ENCODE assay signal across 8 cellular contexts in the genomic region with DNA sequence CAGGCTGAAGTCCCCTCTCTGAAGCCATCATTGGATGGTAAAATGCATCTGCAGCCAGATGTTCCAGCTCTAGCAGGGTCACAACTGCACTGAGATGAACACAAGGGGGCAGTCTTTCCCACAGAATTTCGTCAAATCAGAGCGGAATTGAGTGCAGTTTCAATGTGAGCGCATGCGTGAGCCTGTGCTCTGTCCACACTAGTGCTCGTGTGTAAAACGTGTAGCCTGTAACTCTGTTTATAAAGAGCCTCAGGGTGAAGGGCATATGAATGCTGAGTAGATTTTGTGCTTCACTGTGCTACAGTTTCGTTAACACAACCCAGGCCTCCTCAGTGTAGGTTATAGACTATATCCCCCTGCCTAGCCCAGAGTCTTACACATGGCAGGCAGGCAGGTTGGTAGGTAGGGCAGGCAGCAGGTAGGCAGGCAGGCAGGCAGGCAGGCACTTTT.
DNase-seq lines count a peak whose midpoint lies in the region; ATAC-seq and TF ChIP-seq lines count a peak whose summit lies in the region.

No MANE protein-coding gene starts in this region.

- H3K4me3 Mint-ChIP-seq in central memory CD8-positive, alpha-beta T cell, result no peak overlapping the region

- H3K4me3 ChIP-seq in AG09309 (ENCODE audit: control insufficient read depth, low read depth, low read length), result no peak overlapping the region

- TF ChIP-seq CTCF in AG09309 (IDR thresholded peaks at IDR 0.05; ENCODE audit: control insufficient read depth, insufficient read depth, low read depth, low read length, missing control alignments), result peak; percentile 77

- no peak overlapping the region for H3K27ac Mint-ChIP-seq in central memory CD8-positive, alpha-beta T cell (ENCODE audit: low read depth)

- no peaks in the 10 kb centered on the region for H3K9me3 Mint-ChIP-seq in central memory CD8-positive, alpha-beta T cell

- H3K27me3 Mint-ChIP-seq in central memory CD8-positive, alpha-beta T cell, result peaks cover 41% of the 10 kb centered on the region

- peak; percentile 41 for DNase-seq in AG09309 (ENCODE audit: low read depth)
- DNase-seq in NCI-H2171 (lab: John Stamatoyannopoulos, UW), result peak; percentile 56
- DNase-seq in activated CD4-positive, CD25-positive, alpha-beta regulatory T cell (lab: John Stamatoyannopoulos, UW), result peak; percentile 33 to 58 (median 44)
- DNase-seq in central memory CD8-positive, alpha-beta T cell (ENCODE audit: low spot score in 2 of 2), result peak; percentile 53 to 69
- peak; percentile 81 for DNase-seq in left lobe of liver (ENCODE audit: low spot score)
- peak; percentile 29 to 50 (median 43) for DNase-seq in stimulated activated CD4-positive, alpha-beta T cell treated with anti-CD3 and anti-CD28 coated beads, TNF-alpha, amount 100 ng/mL, for 1 hour (ENCODE audit: low read depth in 3 of 3, low spot score in 1 of 3)

- no peaks in the 10 kb centered on the region for H3K4me1 Mint-ChIP-seq in central memory CD8-positive, alpha-beta T cell

- peak; percentile 92 for ATAC-seq in GM18517 (IDR thresholded peaks at IDR 0.05; ENCODE audit: unreplicated experiment)
- ATAC-seq in HG03039 (IDR thresholded peaks at IDR 0.05; ENCODE audit: unreplicated experiment), result peak; percentile 92
- peak; percentile 97 for ATAC-seq in central memory CD8-positive, alpha-beta T cell (replicated peaks; ENCODE audit: extremely low read depth, poor library complexity, severe bottlenecking)
- peak; percentile 100 for ATAC-seq in left lobe of liver

- no peaks in the 10 kb centered on the region for H3K36me3 Mint-ChIP-seq in central memory CD8-positive, alpha-beta T cell (ENCODE audit: insufficient read depth)
